In genomic region chr16:84239910-84240309, GRCh38 we compare ENCODE assay signal across 30 cellular contexts. TPM values are rescaled to one million over a fixed set of nuclear protein-coding genes. Genes with fewer than 3 reads are reported as not detected.
DNase-seq lines count a peak whose midpoint lies in the region; ATAC-seq, FAIRE-seq and TF ChIP-seq lines count a peak whose summit lies in the region.
"Had no signal": no experiment of that assay in that cellular context is flagged by ENCODE, and none has a peak within 500 bp of the region (broad histone marks: within the 10 kb centered on the region; RNA-seq: fewer than 3 reads in every experiment).

A gene with protein sequence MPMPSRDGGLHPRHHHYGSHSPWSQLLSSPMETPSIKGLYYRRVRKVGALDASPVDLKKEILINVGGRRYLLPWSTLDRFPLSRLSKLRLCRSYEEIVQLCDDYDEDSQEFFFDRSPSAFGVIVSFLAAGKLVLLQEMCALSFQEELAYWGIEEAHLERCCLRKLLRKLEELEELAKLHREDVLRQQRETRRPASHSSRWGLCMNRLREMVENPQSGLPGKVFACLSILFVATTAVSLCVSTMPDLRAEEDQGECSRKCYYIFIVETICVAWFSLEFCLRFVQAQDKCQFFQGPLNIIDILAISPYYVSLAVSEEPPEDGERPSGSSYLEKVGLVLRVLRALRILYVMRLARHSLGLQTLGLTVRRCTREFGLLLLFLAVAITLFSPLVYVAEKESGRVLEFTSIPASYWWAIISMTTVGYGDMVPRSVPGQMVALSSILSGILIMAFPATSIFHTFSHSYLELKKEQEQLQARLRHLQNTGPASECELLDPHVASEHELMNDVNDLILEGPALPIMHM (minus strand): TSS chr16:84240012. CDS start chr16:84237485, 2,527 bp downstream.

- TF ChIP-seq RAD21 in HepG2 (CRISPR knock-in tag; IDR thresholded peaks at IDR 0.05), result no peak

- H2AFZ ChIP-seq in HepG2 (ENCODE audit: low read length), result no peak within 1 kb of the TSS
- H2AFZ ChIP-seq: hepatocyte had no signal

- TF ChIP-seq POLR2A in HepG2 (IDR thresholded peaks at IDR 0.05; ENCODE audit: insufficient read depth in 1 of 2, low read depth in 2 of 2, low read length in 2 of 2), result no peak
- no peak for TF ChIP-seq POLR2A in right lobe of liver (IDR thresholded peaks at IDR 0.05)

- no peak for FAIRE-seq in HepG2 (lab: Jason Lieb, UNC)
- FAIRE-seq in kidney (lab: Jason Lieb, UNC), result no peak
- FAIRE-seq: HTR-8/SVneo had no signal

- no peak within 1 kb of the TSS for H3K27ac Mint-ChIP-seq in T-cell
- H3K27ac Mint-ChIP-seq: activated CD4-positive, alpha-beta T cell treated with anti-CD3 and anti-CD28 coated beads, Interleukin-2, amount 10 ng/mL, durations not matched to agents 7 days and 5 days; memory B cell had no signal

- H3K79me2 ChIP-seq in HepG2 (ENCODE audit: insufficient read depth, low read length), result no peaks in the 10 kb centered on the region
- H3K79me2 ChIP-seq: hepatocyte had no signal

- H3K9me3 ChIP-seq in HepG2 (ENCODE audit: low read length) (no peaks in the 10 kb centered on the region), right lobe of liver (no peaks in the 10 kb centered on the region), kidney (ENCODE audit: control insufficient read depth in 1 of 2, low read length in 2 of 2) (no peaks in the 10 kb centered on the region)
- H3K9me3 ChIP-seq: Caco-2, Peyer's patch, tibial nerve had no signal

- H3K4me3 Mint-ChIP-seq in T-cell, result no peak within 1 kb of the TSS
- H3K4me3 Mint-ChIP-seq: activated CD4-positive, alpha-beta T cell treated with anti-CD3 and anti-CD28 coated beads, Interleukin-2, amount 10 ng/mL, durations not matched to agents 7 days and 5 days; memory B cell had no signal

- H3K36me3 ChIP-seq in HepG2 (replicated peaks in 1 of 2; ENCODE audit: control insufficient read depth in 1 of 2, insufficient read depth in 2 of 2, low read length in 2 of 2), result no peaks in the 10 kb centered on the region
- no peaks in the 10 kb centered on the region for H3K36me3 ChIP-seq in right lobe of liver
- no peaks in the 10 kb centered on the region for H3K36me3 ChIP-seq in kidney (ENCODE audit: control insufficient read depth in 1 of 2, insufficient read depth in 2 of 2, low read length in 2 of 2)
- H3K36me3 ChIP-seq: gastroesophageal sphincter, Peyer's patch, tibial nerve had no signal

- DNase-seq in HepG2 (ENCODE audit: low spot score) (no peak), right lobe of liver (no peak), NCI-H82 (lab: John Stamatoyannopoulos, UW) (peak; percentile 85), kidney (peak; percentile 41), AG08396 (ENCODE audit: low spot score) (no peak), T-cell (no peak)
- DNase-seq: activated CD4-positive, alpha-beta T cell treated with anti-CD3 and anti-CD28 coated beads, Interleukin-2, amount 10 ng/mL, durations not matched to agents 7 days and 5 days; activated naive CD4-positive, alpha-beta T cell; activated T-cell treated with anti-CD3 and anti-CD28 coated beads, Interleukin-2, amount 50 U/mL, for 48 hours; Caco-2; cerebellar nuclear complex; DND-41; dorsolateral prefrontal cortex; KG1; left colon; NCI-H1417 treated with DMSO at 0.1 percent for 48 hours; NCI-H2081 treated with DMSO at 0.1 percent for 48 hours; Peyer's patch; SHP77 treated with DMSO at 0.1 percent for 48 hours; stimulated activated CD4-positive, alpha-beta T cell treated with anti-CD3 and anti-CD28 coated beads, Interleukin-1b, Interleukin-23, amount 100 ng/mL, for 48 hours; stimulated activated CD8-positive, alpha-beta memory T cell treated with anti-CD3 and anti-CD28 coated beads, Interleukin-4, amount 100 ng/mL, for 48 hours had no signal

- intact Hi-C loops in HepG2 (cut with micrococcal nuclease; ENCODE audit: unreplicated experiment) (no loop called here), right lobe of liver (cut with DNase I) (no loop called here), kidney (cut with DNase I) (no loop called here)

- POLR2A ChIA-PET in HepG2 (lab: Yijun Ruan, JAX) (no interaction called here), T-cell (lab: Charles Lee) (interaction anchor here in 1 of 2 donors (0.5 kb wide), 1 partner anchor 1566 kb away, joined by 3 read pairs; no protein-coding TSS in a partner anchor)

- 0% methylated on average over 4 of the region's 7 CpGs for WGBS in HepG2 (ENCODE audit: low lambda C conversion rate)
- 17% methylated on average over 4 of the region's 7 CpGs for WGBS in right lobe of liver (ENCODE audit: insufficient coverage, low coverage, low lambda C conversion rate, missing lambda C conversion rate)

- H3K4me3 ChIP-seq in HepG2 (replicated peaks in 1 of 3; ENCODE audit: insufficient read depth in 1 of 3, low read depth in 2 of 3, low read length in 3 of 3), result no peak within 1 kb of the TSS
- H3K4me3 ChIP-seq in right lobe of liver, result no peak within 1 kb of the TSS
- no peak within 1 kb of the TSS for H3K4me3 ChIP-seq in kidney (ENCODE audit: low read length in 2 of 2)
- H3K4me3 ChIP-seq: gastroesophageal sphincter, hepatocyte, Peyer's patch, smooth muscle cell, tibial nerve had no signal

- H3K27ac ChIP-seq in HepG2 (ENCODE audit: extremely low read length, insufficient read depth, low read length), result no peak within 1 kb of the TSS
- no peak within 1 kb of the TSS for H3K27ac ChIP-seq in right lobe of liver
- no peak within 1 kb of the TSS for H3K27ac ChIP-seq in kidney (ENCODE audit: low read depth in 2 of 2, low read length in 2 of 2)
- H3K27ac ChIP-seq: dorsolateral prefrontal cortex, gastroesophageal sphincter, hepatocyte, Peyer's patch, tibial nerve had no signal

- peaks cover 0 to 4% (median 0%) of the 10 kb centered on the region in 3 donors for H3K9me3 Mint-ChIP-seq in T-cell

- TF ChIP-seq EP300 in HepG2 (IDR thresholded peaks at IDR 0.05; ENCODE audit: low read depth in 2 of 2, low read length in 2 of 2) (no peak), HepG2 (CRISPR knock-in tag; IDR thresholded peaks at IDR 0.05; ENCODE audit: borderline replicate concordance) (no peak)

- CTCF ChIA-PET in HepG2 (lab: Yijun Ruan, JAX; ENCODE audit: low intra/inter-chr PET ratio, low total read pairs), result no interaction called here
- CTCF ChIA-PET in T-cell (lab: Charles Lee), result no interaction called here

- H3K4me1 ChIP-seq in HepG2 (ENCODE audit: insufficient read depth, low read length), result no peaks in the 10 kb centered on the region
- H3K4me1 ChIP-seq in right lobe of liver, result no peaks in the 10 kb centered on the region
- no peaks in the 10 kb centered on the region for H3K4me1 ChIP-seq in kidney (ENCODE audit: control insufficient read depth in 1 of 2, insufficient read depth in 1 of 2, low read depth in 1 of 2, low read length in 2 of 2)
- H3K4me1 ChIP-seq: Caco-2, Peyer's patch had no signal

- ATAC-seq in HepG2, result no peak
- no peak for ATAC-seq in right lobe of liver
- ATAC-seq in GM19452 (IDR thresholded peaks at IDR 0.05; ENCODE audit: unreplicated experiment), result no peak
- no peak for ATAC-seq in T-cell (replicated peaks in 1 of 4)
- ATAC-seq: gastroesophageal sphincter, left colon had no signal

- no peaks in the 10 kb centered on the region for H3K4me1 Mint-ChIP-seq in T-cell
- H3K4me1 Mint-ChIP-seq: activated CD4-positive, alpha-beta T cell treated with anti-CD3 and anti-CD28 coated beads, Interleukin-2, amount 10 ng/mL, durations not matched to agents 7 days and 5 days; memory B cell had no signal

- no peaks in the 10 kb centered on the region for H4K20me1 ChIP-seq in HepG2 (ENCODE audit: insufficient read depth, low read length)

- H3K9ac ChIP-seq in HepG2 (ENCODE audit: insufficient read depth, low read depth, low read length) (no peak within 1 kb of the TSS), kidney (ENCODE audit: low read length in 2 of 2) (no peak within 1 kb of the TSS)

- TF ChIP-seq CTCF in HepG2 (CRISPR knock-in tag; IDR thresholded peaks at IDR 0.05) (no peak), right lobe of liver (IDR thresholded peaks at IDR 0.05) (no peak), kidney (IDR thresholded peaks at IDR 0.05; ENCODE audit: borderline replicate concordance, extremely low read depth, insufficient read depth) (no peak)

- no peak within 1 kb of the TSS for H3K4me2 ChIP-seq in HepG2 (ENCODE audit: low read depth, low read length)
- H3K4me2 ChIP-seq: hepatocyte, smooth muscle cell had no signal

- no TSS peak for BruUV-seq in HepG2 (replicated peaks; lab: Mats Ljungman, UMichigan)

- H3K27me3 Mint-ChIP-seq in T-cell, result peaks cover 40 to 53% of the 10 kb centered on the region in 2 donors

- peaks cover 4% of the 10 kb centered on the region for H3K36me3 Mint-ChIP-seq in T-cell
- H3K36me3 Mint-ChIP-seq: memory B cell had no signal

- in situ Hi-C loops in HepG2 (cut with HindIII; ENCODE audit: extremely low pct_ligation_motif_present, low pct_unique_long_range_greater_than_20kb), result no loop called here

- H3K27me3 ChIP-seq in HepG2 (ENCODE audit: control insufficient read depth in 1 of 2, insufficient read depth in 2 of 2, low read length in 2 of 2) (peaks cover 8 to 62% of the 10 kb centered on the region in 2 experiments), right lobe of liver (no peaks in the 10 kb centered on the region)
- H3K27me3 ChIP-seq: hepatocyte, Peyer's patch had no signal

RNA-seq across cellular contexts. Expression of the gene that starts here (rescaled TPM):
- total RNA-seq in HepG2 (2016; rRNA removed; fragmentation: Illumina TruSeq; extraction: Trizol) (not detected in 2 replicates), right lobe of liver (not detected), kidney (not detected), T-cell (not detected)
- total RNA-seq in HepG2 (2016; cell fraction: cytosol; rRNA removed; fragmentation: Illumina TruSeq; extraction: Trizol; ENCODE audit: low read depth), result not detected in 2 replicates
- total RNA-seq in HepG2 (2016; cell fraction: insoluble cytoplasmic fraction; rRNA removed; fragmentation: Illumina TruSeq; extraction: Trizol), result not detected in 2 replicates
- total RNA-seq in HepG2 (2016; cell fraction: membrane; rRNA removed; fragmentation: Illumina TruSeq; extraction: Trizol), result not detected in 2 replicates
- total RNA-seq in HepG2 (2016; cell fraction: nucleus; rRNA removed; fragmentation: Illumina TruSeq; extraction: Trizol), result not detected in 2 replicates
- polyA plus RNA-seq in HepG2 (2011; rRNA removed) (not detected in 2 replicates), kidney (ENCODE audit: insufficient read depth, low read depth, low replicate concordance) (not detected)
- polyA plus RNA-seq in HepG2 (2011; cell fraction: cytosol; rRNA removed), result not detected in 2 replicates
- polyA plus RNA-seq in HepG2 (2011; cell fraction: nucleus; rRNA removed), result not detected in 2 replicates
- not detected in 2 replicates for polyA plus RNA-seq in HepG2 (2012)
- polyA plus RNA-seq in HepG2 (2016; cell fraction: cytosol; fragmentation: Illumina TruSeq; extraction: Trizol; ENCODE audit: low read depth), result not detected in 2 replicates
- polyA plus RNA-seq in HepG2 (2016; cell fraction: insoluble cytoplasmic fraction; fragmentation: Illumina TruSeq; extraction: Trizol; ENCODE audit: low read depth), result not detected in 2 replicates
- not detected in 2 replicates for polyA plus RNA-seq in HepG2 (2016; cell fraction: membrane; fragmentation: Illumina TruSeq; extraction: Trizol; ENCODE audit: low read depth)
- polyA plus RNA-seq in HepG2 (2016; cell fraction: nucleus; fragmentation: Illumina TruSeq; extraction: Trizol; ENCODE audit: insufficient read depth, low read depth), result not detected in 2 replicates
- 0.02 TPM in 1 of 2 replicates, not detected in the other for polyA minus RNA-seq in HepG2 (2011; rRNA and poly(A)+ RNA removed; ENCODE audit: low replicate concordance)
- polyA minus RNA-seq in HepG2 (2011; cell fraction: cytosol; rRNA and poly(A)+ RNA removed), result not detected in 2 replicates
- not detected in 2 replicates for polyA minus RNA-seq in HepG2 (2011; cell fraction: nucleus; rRNA and poly(A)+ RNA removed)
- total RNA-seq: activated CD4-positive, alpha-beta T cell treated with anti-CD3 and anti-CD28 coated beads, Interleukin-2, amount 10 ng/mL, durations not matched to agents 7 days and 5 days; Caco-2; gastroesophageal sphincter; hepatocyte; left colon; Peyer's patch; smooth muscle cell; T-helper 1 cell treated with Interleukin-12 subunit alpha and Interleukin-12 subunit beta and Interleukin-4 antibody, amounts not matched to agents 30 ng/mL and 1 ng/mL, for 36 hours had no signal
- polyA plus RNA-seq: BJ, hepatocyte, smooth muscle cell had no signal

Comparison
In these comparisons a context has a peak if more than half of its experiments do, and no peak if none do; other contexts are left out.
1. Peak in DNase-seq in kidney; RNA of the gene not detected or under 1 TPM.